ENCODE assay signal across 29 cellular contexts in the genomic region with DNA sequence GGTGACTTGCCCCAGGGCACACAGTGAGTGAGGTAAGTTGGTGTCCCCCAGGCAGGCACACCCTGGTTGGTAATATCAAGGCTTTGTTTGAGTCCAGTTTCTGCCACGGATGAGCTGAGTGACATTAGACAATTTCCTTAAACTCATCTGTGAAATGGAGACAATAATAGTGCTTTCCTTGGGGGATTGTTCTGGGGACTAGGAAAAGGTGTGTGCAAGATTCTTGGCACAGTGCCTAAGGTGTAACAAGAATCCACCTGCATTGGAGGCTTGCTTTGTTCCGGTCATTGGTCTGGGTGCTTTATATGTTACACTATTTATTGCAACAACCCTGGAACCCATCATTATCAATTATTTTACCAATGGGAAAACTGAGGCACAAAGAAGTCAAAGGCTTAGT.
"Had no signal": no experiment of that assay in that cellular context is flagged by ENCODE, and none has a peak within 500 bp of the region (broad histone marks: within the 10 kb centered on the region; RNA-seq: fewer than 3 reads in every experiment).

No MANE protein-coding gene starts in this region.

- H3K27ac Mint-ChIP-seq: activated CD4-positive, alpha-beta memory T cell treated with anti-CD3 and anti-CD28 coated beads, Interleukin-2, amount 10 ng/mL, durations not matched to agents 7 days and 5 days; activated CD4-positive, alpha-beta T cell treated with anti-CD3 and anti-CD28 coated beads for 36 hours; activated CD4-positive, alpha-beta T cell treated with anti-CD3 and anti-CD28 coated beads, Interleukin-2, amount 10 ng/mL, durations not matched to agents 7 days and 5 days; activated naive CD4-positive, alpha-beta T cell treated with anti-CD3 and anti-CD28 coated beads, Interleukin-2, amount 10 ng/mL, durations not matched to agents 7 days and 5 days; activated naive CD4-positive, alpha-beta T cell treated with anti-CD3 and anti-CD28 coated beads, Interleukin-2, amount 50 U/mL, for 72 hours; activated naive CD8-positive, alpha-beta T cell treated with anti-CD3 and anti-CD28 coated beads, Interleukin-2, amount 10 ng/mL, durations not matched to agents 7 days and 5 days; activated T-cell treated with anti-CD3 and anti-CD28 coated beads, Interleukin-2, amount 50 U/mL, for 24 hours; activated T-cell treated with anti-CD3 and anti-CD28 coated beads, Interleukin-2, amount 50 U/mL, for 72 hours; brain; dendritic cell treated with granulocyte-macrophage colony-stimulating factor and Interleukin-4, amounts not matched to agents 40 ng/mL and 50 ng/mL, for 4 days; endodermal cell had no signal

- H3K4me1 Mint-ChIP-seq: central memory CD8-positive, alpha-beta T cell; endodermal cell had no signal

- H3K4me3 ChIP-seq: ascending aorta, coronary artery, dorsolateral prefrontal cortex, esophagus muscularis mucosa, gastroesophageal sphincter, heart right ventricle had no signal

- H3K36me3 Mint-ChIP-seq: activated naive CD4-positive, alpha-beta T cell treated with anti-CD3 and anti-CD28 coated beads, Interleukin-2, amount 10 ng/mL, durations not matched to agents 7 days and 5 days; activated naive CD8-positive, alpha-beta T cell treated with anti-CD3 and anti-CD28 coated beads, Interleukin-2, amount 10 ng/mL, durations not matched to agents 7 days and 5 days; brain had no signal

- H3K9me3 Mint-ChIP-seq: activated CD4-positive, alpha-beta memory T cell treated with anti-CD3 and anti-CD28 coated beads, Interleukin-2, amount 10 ng/mL, durations not matched to agents 7 days and 5 days; activated CD4-positive, alpha-beta T cell treated with anti-CD3 and anti-CD28 coated beads, Interleukin-2, amount 10 ng/mL, durations not matched to agents 7 days and 5 days; activated naive CD4-positive, alpha-beta T cell treated with anti-CD3 and anti-CD28 coated beads, Interleukin-2, amount 10 ng/mL, durations not matched to agents 7 days and 5 days; activated naive CD4-positive, alpha-beta T cell treated with anti-CD3 and anti-CD28 coated beads, Interleukin-2, amount 50 U/mL, for 72 hours; activated naive CD8-positive, alpha-beta T cell treated with anti-CD3 and anti-CD28 coated beads, Interleukin-2, amount 10 ng/mL, durations not matched to agents 7 days and 5 days; activated T-cell treated with anti-CD3 and anti-CD28 coated beads, Interleukin-2, amount 50 U/mL, for 24 hours; activated T-cell treated with anti-CD3 and anti-CD28 coated beads, Interleukin-2, amount 50 U/mL, for 72 hours; brain; central memory CD8-positive, alpha-beta T cell; dendritic cell treated with granulocyte-macrophage colony-stimulating factor and Interleukin-4, amounts not matched to agents 40 ng/mL and 50 ng/mL, for 4 days; endodermal cell had no signal

- ATAC-seq: activated CD4-positive, alpha-beta T cell treated with anti-CD3 and anti-CD28 coated beads for 36 hours; activated naive CD4-positive, alpha-beta T cell treated with anti-CD3 and anti-CD28 coated beads, Interleukin-2, amount 50 U/mL, for 72 hours; activated T-cell treated with anti-CD3 and anti-CD28 coated beads, Interleukin-2, amount 50 U/mL, for 72 hours; gastroesophageal sphincter; heart right ventricle had no signal

- DNase-seq: activated CD4-positive, alpha-beta memory T cell treated with anti-CD3 and anti-CD28 coated beads, Interleukin-2, amount 10 ng/mL, durations not matched to agents 7 days and 5 days; activated CD4-positive, alpha-beta T cell treated with anti-CD3 and anti-CD28 coated beads for 36 hours; activated CD4-positive, alpha-beta T cell treated with anti-CD3 and anti-CD28 coated beads, Interleukin-2, amount 10 ng/mL, durations not matched to agents 7 days and 5 days; activated CD4-positive, alpha-beta T cell treated with anti-CD3 and anti-CD28 coated beads, Interleukin-2, amount 50 U/mL, for 4 hours; activated CD4-positive, CD25-positive, alpha-beta regulatory T cell; activated CD4-positive, CD25-positive, alpha-beta regulatory T cell treated with anti-CD3 and anti-CD28 coated beads, Interleukin-2, amount 50 U/mL, for 72 hours; activated CD8-positive, alpha-beta memory T cell treated with anti-CD3 and anti-CD28 coated beads, Interleukin-2, amount 50 U/mL, for 48 hours; activated gamma-delta T cell; activated naive CD4-positive, alpha-beta T cell; activated naive CD4-positive, alpha-beta T cell treated with anti-CD3 and anti-CD28 coated beads, Interleukin-2, amount 10 ng/mL, durations not matched to agents 7 days and 5 days; activated naive CD8-positive, alpha-beta T cell treated with anti-CD3 and anti-CD28 coated beads, Interleukin-2, amount 10 ng/mL, durations not matched to agents 7 days and 5 days; activated T-cell treated with anti-CD3 and anti-CD28 coated beads for 4 hours; activated T-cell treated with anti-CD3 and anti-CD28 coated beads, Interleukin-2, amount 50 U/mL, for 24 hours; activated T-cell treated with anti-CD3 and anti-CD28 coated beads, Interleukin-2, amount 50 U/mL, for 72 hours; dorsolateral prefrontal cortex; effector memory CD4-positive, alpha-beta T cell; endodermal cell; erythroblast; foreskin melanocyte; heart right ventricle; T-helper 2 cell had no signal

- H3K27me3 Mint-ChIP-seq: activated CD4-positive, alpha-beta memory T cell treated with anti-CD3 and anti-CD28 coated beads, Interleukin-2, amount 10 ng/mL, durations not matched to agents 7 days and 5 days; activated CD4-positive, alpha-beta T cell treated with anti-CD3 and anti-CD28 coated beads, Interleukin-2, amount 10 ng/mL, durations not matched to agents 7 days and 5 days; activated T-cell treated with anti-CD3 and anti-CD28 coated beads, Interleukin-2, amount 50 U/mL, for 24 hours; brain had no signal

- H3K4me3 Mint-ChIP-seq: activated CD4-positive, alpha-beta memory T cell treated with anti-CD3 and anti-CD28 coated beads, Interleukin-2, amount 10 ng/mL, durations not matched to agents 7 days and 5 days; activated CD4-positive, alpha-beta T cell treated with anti-CD3 and anti-CD28 coated beads for 36 hours; activated CD4-positive, alpha-beta T cell treated with anti-CD3 and anti-CD28 coated beads, Interleukin-2, amount 10 ng/mL, durations not matched to agents 7 days and 5 days; activated naive CD4-positive, alpha-beta T cell treated with anti-CD3 and anti-CD28 coated beads, Interleukin-2, amount 10 ng/mL, durations not matched to agents 7 days and 5 days; activated naive CD8-positive, alpha-beta T cell treated with anti-CD3 and anti-CD28 coated beads, Interleukin-2, amount 10 ng/mL, durations not matched to agents 7 days and 5 days; activated T-cell treated with anti-CD3 and anti-CD28 coated beads, Interleukin-2, amount 50 U/mL, for 24 hours; activated T-cell treated with anti-CD3 and anti-CD28 coated beads, Interleukin-2, amount 50 U/mL, for 72 hours; brain; central memory CD8-positive, alpha-beta T cell; dendritic cell treated with granulocyte-macrophage colony-stimulating factor and Interleukin-4, amounts not matched to agents 40 ng/mL and 50 ng/mL, for 4 days; endodermal cell had no signal
